In the genomic region with DNA sequence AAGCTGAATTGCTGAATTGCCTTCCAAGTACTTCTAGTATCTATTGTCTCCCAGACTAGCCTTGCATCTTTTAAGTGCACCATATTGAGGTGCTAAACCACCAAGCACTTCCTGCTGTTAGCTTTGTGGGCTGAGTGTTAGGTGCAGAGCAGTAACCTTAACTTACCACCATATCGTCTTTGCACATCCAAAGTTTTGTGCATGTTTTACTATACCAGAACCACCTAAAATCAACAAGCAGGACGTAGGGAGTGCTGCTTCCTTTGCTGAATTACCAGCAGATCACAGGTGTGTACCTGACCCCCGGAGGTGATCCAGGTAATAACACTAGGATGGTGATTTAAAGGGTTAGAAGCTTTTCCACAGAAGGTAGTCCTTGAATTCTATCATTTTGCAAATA, we compare ENCODE assay signal across 1 cellular context.
TF ChIP-seq lines count a peak whose summit lies in the region.

No MANE protein-coding gene starts in this region.

TF ChIP-seq in GM12878, 131 proteins besides CTCF, POLR2A, EP300 and RAD21 (continued from another document):
- TF ChIP-seq NBN (IDR thresholded peaks at IDR 0.05) (0 out of 2 replicates have a peak, but pooled peaks have one; percentile 49), SMAD5 (IDR thresholded peaks at IDR 0.05; ENCODE audit: low read depth) (no peak), MTA2 (IDR thresholded peaks at IDR 0.05; ENCODE audit: low read depth) (peak; percentile 48; the same call in 1 of the 2 replicates), DPF2 (IDR thresholded peaks at IDR 0.05) (0 out of 2 replicates have a peak, but pooled peaks have one; percentile 39), IKZF2 (IDR thresholded peaks at IDR 0.05) (peak; percentile 30 to 45; a peak in 2 of 4 replicates), RUNX3 (IDR thresholded peaks at IDR 0.05; ENCODE audit: low read length) (peak; percentile 27; the same call in 1 of the 2 replicates)
- TF ChIP-seq, protein P1, sequence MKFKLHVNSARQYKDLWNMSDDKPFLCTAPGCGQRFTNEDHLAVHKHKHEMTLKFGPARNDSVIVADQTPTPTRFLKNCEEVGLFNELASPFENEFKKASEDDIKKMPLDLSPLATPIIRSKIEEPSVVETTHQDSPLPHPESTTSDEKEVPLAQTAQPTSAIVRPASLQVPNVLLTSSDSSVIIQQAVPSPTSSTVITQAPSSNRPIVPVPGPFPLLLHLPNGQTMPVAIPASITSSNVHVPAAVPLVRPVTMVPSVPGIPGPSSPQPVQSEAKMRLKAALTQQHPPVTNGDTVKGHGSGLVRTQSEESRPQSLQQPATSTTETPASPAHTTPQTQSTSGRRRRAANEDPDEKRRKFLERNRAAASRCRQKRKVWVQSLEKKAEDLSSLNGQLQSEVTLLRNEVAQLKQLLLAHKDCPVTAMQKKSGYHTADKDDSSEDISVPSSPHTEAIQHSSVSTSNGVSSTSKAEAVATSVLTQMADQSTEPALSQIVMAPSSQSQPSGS (IDR thresholded peaks at IDR 0.05; ENCODE audit: low read length): no peak
